ENCODE assay signal across 1 cellular context in the genomic region with DNA sequence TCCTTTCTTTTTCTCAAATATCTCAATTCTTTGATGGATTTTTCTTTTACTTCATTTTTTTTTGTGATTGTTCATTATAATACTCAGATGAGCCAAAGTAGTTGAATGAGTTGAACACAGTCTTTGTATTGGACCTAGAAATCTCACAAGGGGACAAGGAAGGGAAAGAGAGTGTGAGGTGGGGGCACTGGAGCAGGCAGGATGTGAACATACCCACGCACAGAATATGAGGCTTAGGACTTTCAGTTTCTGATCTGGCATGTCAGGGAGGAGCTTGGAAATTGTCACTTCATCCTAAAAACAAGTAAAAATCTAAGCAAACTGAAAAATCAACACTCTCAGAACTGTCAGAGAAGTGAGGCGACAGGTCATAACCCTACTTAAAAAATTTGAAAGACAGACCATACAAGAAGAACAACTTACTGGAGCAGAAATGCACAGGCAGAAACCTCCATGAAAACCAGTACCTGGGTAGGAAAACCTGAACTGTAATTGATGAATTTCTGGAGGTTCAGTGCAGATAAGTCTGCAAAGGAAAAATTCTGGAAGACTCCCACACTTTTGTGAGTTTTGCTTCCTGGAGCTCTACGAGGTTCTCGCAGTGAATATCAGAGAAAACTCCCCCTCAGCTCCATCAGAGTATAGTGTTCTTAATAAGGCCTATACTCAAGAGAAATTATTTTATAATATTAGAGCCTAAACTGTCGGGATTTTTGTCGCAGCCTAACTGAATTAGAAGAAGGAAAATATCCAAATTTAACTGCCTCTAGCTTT.
TF ChIP-seq lines count a peak whose summit lies in the region.

No MANE protein-coding gene starts in this region.

TF ChIP-seq in HepG2, 621 proteins besides CTCF, POLR2A, EP300 and RAD21:
- TF ChIP-seq STAT5B (CRISPR knock-in tag; IDR thresholded peaks at IDR 0.05) (no peak), ZZZ3 (CRISPR knock-in tag; IDR thresholded peaks at IDR 0.05; ENCODE audit: borderline replicate concordance) (no peak), ZNF496 (CRISPR knock-in tag; IDR thresholded peaks at IDR 0.05; ENCODE audit: insufficient replicate concordance) (no peak), ZNF766 (CRISPR knock-in tag; IDR thresholded peaks at IDR 0.05; ENCODE audit: borderline replicate concordance) (no peak), NFIB (CRISPR knock-in tag; IDR thresholded peaks at IDR 0.05; ENCODE audit: borderline replicate concordance) (no peak), ZNF672 (CRISPR knock-in tag; IDR thresholded peaks at IDR 0.05) (no peak), MBD4 (IDR thresholded peaks at IDR 0.05; ENCODE audit: borderline replicate concordance, low read length) (no peak), ZNF788 (CRISPR knock-in tag; IDR thresholded peaks at IDR 0.05; ENCODE audit: borderline replicate concordance) (no peak), REPIN1 (CRISPR knock-in tag; IDR thresholded peaks at IDR 0.05; ENCODE audit: borderline replicate concordance, low read depth) (no peak), EEA1 (CRISPR knock-in tag; IDR thresholded peaks at IDR 0.05; ENCODE audit: borderline replicate concordance) (no peak), ZFP82 (CRISPR knock-in tag; IDR thresholded peaks at IDR 0.05; ENCODE audit: borderline replicate concordance) (no peak), ZNF564 (CRISPR knock-in tag; IDR thresholded peaks at IDR 0.05) (no peak)
- TF ChIP-seq, protein P1, sequence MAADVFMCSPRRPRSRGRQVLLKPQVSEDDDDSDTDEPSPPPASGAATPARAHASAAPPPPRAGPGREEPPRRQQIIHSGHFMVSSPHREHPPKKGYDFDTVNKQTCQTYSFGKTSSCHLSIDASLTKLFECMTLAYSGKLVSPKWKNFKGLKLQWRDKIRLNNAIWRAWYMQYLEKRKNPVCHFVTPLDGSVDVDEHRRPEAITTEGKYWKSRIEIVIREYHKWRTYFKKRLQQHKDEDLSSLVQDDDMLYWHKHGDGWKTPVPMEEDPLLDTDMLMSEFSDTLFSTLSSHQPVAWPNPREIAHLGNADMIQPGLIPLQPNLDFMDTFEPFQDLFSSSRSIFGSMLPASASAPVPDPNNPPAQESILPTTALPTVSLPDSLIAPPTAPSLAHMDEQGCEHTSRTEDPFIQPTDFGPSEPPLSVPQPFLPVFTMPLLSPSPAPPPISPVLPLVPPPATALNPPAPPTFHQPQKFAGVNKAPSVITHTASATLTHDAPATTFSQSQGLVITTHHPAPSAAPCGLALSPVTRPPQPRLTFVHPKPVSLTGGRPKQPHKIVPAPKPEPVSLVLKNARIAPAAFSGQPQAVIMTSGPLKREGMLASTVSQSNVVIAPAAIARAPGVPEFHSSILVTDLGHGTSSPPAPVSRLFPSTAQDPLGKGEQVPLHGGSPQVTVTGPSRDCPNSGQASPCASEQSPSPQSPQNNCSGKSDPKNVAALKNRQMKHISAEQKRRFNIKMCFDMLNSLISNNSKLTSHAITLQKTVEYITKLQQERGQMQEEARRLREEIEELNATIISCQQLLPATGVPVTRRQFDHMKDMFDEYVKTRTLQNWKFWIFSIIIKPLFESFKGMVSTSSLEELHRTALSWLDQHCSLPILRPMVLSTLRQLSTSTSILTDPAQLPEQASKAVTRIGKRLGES (CRISPR knock-in tag; IDR thresholded peaks at IDR 0.05; ENCODE audit: borderline replicate concordance): no peak
- TF ChIP-seq, protein P2, sequence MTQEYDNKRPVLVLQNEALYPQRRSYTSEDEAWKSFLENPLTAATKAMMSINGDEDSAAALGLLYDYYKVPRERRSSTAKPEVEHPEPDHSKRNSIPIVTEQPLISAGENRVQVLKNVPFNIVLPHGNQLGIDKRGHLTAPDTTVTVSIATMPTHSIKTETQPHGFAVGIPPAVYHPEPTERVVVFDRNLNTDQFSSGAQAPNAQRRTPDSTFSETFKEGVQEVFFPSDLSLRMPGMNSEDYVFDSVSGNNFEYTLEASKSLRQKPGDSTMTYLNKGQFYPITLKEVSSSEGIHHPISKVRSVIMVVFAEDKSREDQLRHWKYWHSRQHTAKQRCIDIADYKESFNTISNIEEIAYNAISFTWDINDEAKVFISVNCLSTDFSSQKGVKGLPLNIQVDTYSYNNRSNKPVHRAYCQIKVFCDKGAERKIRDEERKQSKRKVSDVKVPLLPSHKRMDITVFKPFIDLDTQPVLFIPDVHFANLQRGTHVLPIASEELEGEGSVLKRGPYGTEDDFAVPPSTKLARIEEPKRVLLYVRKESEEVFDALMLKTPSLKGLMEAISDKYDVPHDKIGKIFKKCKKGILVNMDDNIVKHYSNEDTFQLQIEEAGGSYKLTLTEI (CRISPR knock-in tag; conservative IDR thresholded peaks at IDR 0.05): no peak
TF ChIP-seq in HepG2: peak in this region for 0.
